Comparison of ENCODE assay signal across 17 cellular contexts in genomic region chr5:89324990-89325389, GRCh38.
"Had no signal": no experiment of that assay in that cellular context is flagged by ENCODE, and none has a peak within 500 bp of the region (broad histone marks: within the 10 kb centered on the region; RNA-seq: fewer than 3 reads in every experiment).

No MANE protein-coding gene starts in this region.

- H3K27ac ChIP-seq: adrenal gland, cardiac muscle cell, right atrium auricular region, skin epidermis had no signal

- H3K27me3 Mint-ChIP-seq: activated naive CD4-positive, alpha-beta T cell treated with anti-CD3 and anti-CD28 coated beads, Interleukin-2, amount 50 U/mL, for 24 hours; activated T-cell treated with anti-CD3 and anti-CD28 coated beads, Interleukin-2, amount 50 U/mL, for 24 hours; naive thymus-derived CD4-positive, alpha-beta T cell had no signal

- FAIRE-seq: islet of Langerhans, TTC549 had no signal

- H3K27ac Mint-ChIP-seq: activated naive CD4-positive, alpha-beta T cell treated with anti-CD3 and anti-CD28 coated beads, Interleukin-2, amount 50 U/mL, for 24 hours; activated T-cell treated with anti-CD3 and anti-CD28 coated beads, Interleukin-2, amount 50 U/mL, for 24 hours; naive thymus-derived CD4-positive, alpha-beta T cell had no signal

- H3K4me3 ChIP-seq: adrenal gland, cardiac muscle cell, lung, right atrium auricular region, skin epidermis had no signal

- H3K9me3 ChIP-seq: adrenal gland, right atrium auricular region had no signal

- H3K4me1 Mint-ChIP-seq: activated naive CD4-positive, alpha-beta T cell treated with anti-CD3 and anti-CD28 coated beads, Interleukin-2, amount 50 U/mL, for 24 hours; naive thymus-derived CD4-positive, alpha-beta T cell had no signal

- H3K27me3 ChIP-seq: adrenal gland, cardiac muscle cell, right atrium auricular region had no signal

- H3K4me3 Mint-ChIP-seq: activated naive CD4-positive, alpha-beta T cell treated with anti-CD3 and anti-CD28 coated beads, Interleukin-2, amount 50 U/mL, for 24 hours; activated T-cell treated with anti-CD3 and anti-CD28 coated beads, Interleukin-2, amount 50 U/mL, for 24 hours; naive thymus-derived CD4-positive, alpha-beta T cell had no signal

- H3K36me3 Mint-ChIP-seq: activated naive CD4-positive, alpha-beta T cell treated with anti-CD3 and anti-CD28 coated beads, Interleukin-2, amount 50 U/mL, for 24 hours had no signal

- DNase-seq: activated CD4-positive, alpha-beta T cell treated with anti-CD3 and anti-CD28 coated beads, Interleukin-2, amount 50 U/mL, for 48 hours; activated CD4-positive, CD25-positive, alpha-beta regulatory T cell treated with anti-CD3 and anti-CD28 coated beads, Interleukin-2, amount 50 U/mL, for 72 hours; activated T-cell treated with anti-CD3 and anti-CD28 coated beads, Interleukin-2, amount 50 U/mL, for 24 hours; adrenal gland; left colon; naive thymus-derived CD4-positive, alpha-beta T cell; stimulated activated CD4-positive, alpha-beta T cell treated with anti-CD3 and anti-CD28 coated beads, Interleukin-4, amount 100 ng/mL, for 4 hours; stimulated activated CD8-positive, alpha-beta memory T cell treated with anti-CD3 and anti-CD28 coated beads, Interleukin-4, amount 100 ng/mL, for 48 hours; stimulated activated naive CD8-positive, alpha-beta T cell treated with anti-CD3 and anti-CD28 coated beads, Interleukin-15, Interleukin-2, amounts not matched to agents 100 U/mL and 50 U/mL, for 24 hours; trophoblast cell had no signal

- H3K4me1 ChIP-seq: adrenal gland, right atrium auricular region had no signal

- H3K36me3 ChIP-seq: adrenal gland, cardiac muscle cell, right atrium auricular region had no signal
